Comparison of ENCODE assay signal across 8 cellular contexts in genomic region chr19:13561461-13561860, GRCh38.
"Had no signal": no experiment of that assay in that cellular context is flagged by ENCODE, and none has a peak within 500 bp of the region (broad histone marks: within the 10 kb centered on the region; RNA-seq: fewer than 3 reads in every experiment).

No MANE protein-coding gene starts in this region.

- ATAC-seq: GM23338, HCT116 had no signal

- DNase-seq: GM23248, GOT3, H7, H9, HCEC 1CT, HFFc6 had no signal
